ENCODE assay signal across 8 cellular contexts in the genomic region with DNA sequence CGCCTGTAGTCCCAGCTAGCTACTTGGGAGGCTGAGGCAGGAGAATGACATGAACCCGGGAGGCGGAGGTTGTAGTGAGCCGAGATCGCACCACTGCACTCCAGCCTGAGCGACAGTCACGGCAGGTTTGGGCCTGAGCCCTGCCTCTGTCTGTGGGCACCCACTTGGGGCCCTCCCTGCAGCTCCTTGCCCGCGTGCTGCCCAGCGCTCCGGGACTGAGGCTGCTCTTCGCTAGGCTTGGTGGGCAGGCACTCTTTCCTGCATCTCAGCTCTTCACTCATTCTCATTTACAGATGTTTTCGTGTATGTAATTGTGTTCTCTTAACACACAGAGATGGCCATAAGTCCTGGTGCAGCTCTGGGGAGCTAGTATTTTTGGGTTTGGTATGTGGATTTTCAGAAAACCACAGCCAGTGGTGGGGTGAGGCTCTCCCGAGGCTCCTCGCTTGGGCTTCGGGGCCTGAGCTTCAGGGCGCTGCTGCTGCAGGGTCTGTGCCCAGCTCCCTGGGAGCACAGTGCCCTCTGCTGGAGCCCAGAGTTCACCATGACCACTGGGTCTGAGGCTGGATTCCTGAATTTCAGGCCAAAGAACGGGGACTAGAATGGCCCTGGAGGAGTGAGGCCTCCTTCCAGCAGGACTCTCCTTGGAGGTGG. TPM values are rescaled to one million over a fixed set of nuclear protein-coding genes. Genes with fewer than 3 reads are reported as not detected.
A peak's percentile ranks its signal among the peaks of the same experiment; 100 is the strongest.
DNase-seq lines count a peak whose midpoint lies in the region; ATAC-seq and TF ChIP-seq lines count a peak whose summit lies in the region.

No MANE protein-coding gene starts in this region.

- H3K4me3 ChIP-seq in BLaER1, result no peak overlapping the region
- H3K4me3 ChIP-seq in H7 (ENCODE audit: insufficient read depth, low read depth, low read length), result no peak overlapping the region
- H3K4me3 ChIP-seq in neural progenitor cell, result no peak overlapping the region
- H3K4me3 ChIP-seq in subcutaneous abdominal adipose tissue (ENCODE audit: low read depth in 1 of 5, low read length in 5 of 5), result no peak overlapping the region

- peak; percentile 96 for DNase-seq in H7
- peak; percentile 67 for DNase-seq in OCI-M1 (lab: John Stamatoyannopoulos, UW)
- DNase-seq in fibroblast of peridontal ligament (ENCODE audit: extremely low read depth), result peak; percentile 84
- peak; percentile 91 for DNase-seq in neural progenitor cell (ENCODE audit: low spot score)

- H3K9ac ChIP-seq in BLaER1, result peak overlapping the region; percentile 36; the same call in 1 of the 2 replicates
- H3K9ac ChIP-seq in neural progenitor cell, result no peak overlapping the region
- peak overlapping the region in 3 of 5 donors; percentile 41 to 51 (median 49) for H3K9ac ChIP-seq in subcutaneous abdominal adipose tissue (ENCODE audit: low read length in 5 of 5)

- peaks cover 87% of the 10 kb centered on the region for H3K4me1 ChIP-seq in BLaER1
- H3K4me1 ChIP-seq in neural progenitor cell, result no peaks in the 10 kb centered on the region
- H3K4me1 ChIP-seq in subcutaneous abdominal adipose tissue (ENCODE audit: control insufficient read depth in 5 of 5, insufficient read depth in 5 of 5, low read length in 5 of 5), result peaks cover 38 to 88% (median 75%) of the 10 kb centered on the region in 5 donors

- no peak overlapping the region for H2AFZ ChIP-seq in neural progenitor cell (replicated peaks)

- H3K27me3 ChIP-seq in BLaER1, result no peaks in the 10 kb centered on the region
- no peaks in the 10 kb centered on the region for H3K27me3 ChIP-seq in H7 (ENCODE audit: control insufficient read depth, insufficient read depth, low read length)
- H3K27me3 ChIP-seq in neural progenitor cell, result no peaks in the 10 kb centered on the region
- H3K27me3 ChIP-seq in subcutaneous abdominal adipose tissue (ENCODE audit: control insufficient read depth in 5 of 5, insufficient read depth in 4 of 5, low read length in 5 of 5), result no peaks in the 10 kb centered on the region

- H3K36me3 ChIP-seq in BLaER1 (peaks cover 60% of the 10 kb centered on the region), H7 (replicated peaks; ENCODE audit: control insufficient read depth, insufficient read depth, low read length) (peaks cover 29% of the 10 kb centered on the region), neural progenitor cell (no peaks in the 10 kb centered on the region), subcutaneous abdominal adipose tissue (ENCODE audit: control insufficient read depth in 5 of 5, insufficient read depth in 5 of 5, low read length in 5 of 5) (peaks cover 0 to 26% (median 26%) of the 10 kb centered on the region in 5 donors)

- TF ChIP-seq CTCF in neural progenitor cell (IDR thresholded peaks at IDR 0.05), result peak; percentile 93

- H3K27ac Mint-ChIP-seq in activated T-helper 17 cell treated with anti-CD3 and anti-CD28 coated beads, Interleukin-2, amount 50 U/mL, for 72 hours, result peak overlapping the region; percentile 69
- H3K27ac Mint-ChIP-seq in neural progenitor cell, result peak overlapping the region; percentile 27

- H4K20me1 ChIP-seq in BLaER1, result peaks cover 100% of the 10 kb centered on the region
- H4K20me1 ChIP-seq in neural progenitor cell (ENCODE audit: low read depth), result peaks cover 96% of the 10 kb centered on the region

- H3K27ac ChIP-seq in BLaER1 (no peak overlapping the region), neural progenitor cell (no peak overlapping the region), subcutaneous abdominal adipose tissue (ENCODE audit: low read depth, low read length) (peak overlapping the region; percentile 93)

- H3K9me3 ChIP-seq in BLaER1, result no peaks in the 10 kb centered on the region
- H3K9me3 ChIP-seq in neural progenitor cell (ENCODE audit: low read depth), result no peaks in the 10 kb centered on the region
- no peaks in the 10 kb centered on the region for H3K9me3 ChIP-seq in subcutaneous abdominal adipose tissue (ENCODE audit: control insufficient read depth in 5 of 5, low read length in 5 of 5)

- H3K27me3 Mint-ChIP-seq in activated T-helper 17 cell treated with anti-CD3 and anti-CD28 coated beads, Interleukin-2, amount 50 U/mL, for 72 hours, result no peaks in the 10 kb centered on the region
- H3K27me3 Mint-ChIP-seq in neural progenitor cell (ENCODE audit: insufficient read depth, low read depth), result no peaks in the 10 kb centered on the region

- H3K79me2 ChIP-seq in neural progenitor cell (ENCODE audit: low read depth), result peaks cover 48% of the 10 kb centered on the region

- peak; percentile 58 for ATAC-seq in activated T-helper 17 cell treated with anti-CD3 and anti-CD28 coated beads, Interleukin-2, amount 50 U/mL, for 72 hours (replicated peaks)
- no peak for ATAC-seq in HG02938 (IDR thresholded peaks at IDR 0.05; ENCODE audit: unreplicated experiment)

- H3K9me3 Mint-ChIP-seq in activated T-helper 17 cell treated with anti-CD3 and anti-CD28 coated beads, Interleukin-2, amount 50 U/mL, for 72 hours, result no peaks in the 10 kb centered on the region
- no peaks in the 10 kb centered on the region for H3K9me3 Mint-ChIP-seq in neural progenitor cell

- peaks cover 82% of the 10 kb centered on the region for H3K36me3 Mint-ChIP-seq in activated T-helper 17 cell treated with anti-CD3 and anti-CD28 coated beads, Interleukin-2, amount 50 U/mL, for 72 hours (ENCODE audit: low read depth)
- H3K36me3 Mint-ChIP-seq in neural progenitor cell, result peaks cover 14% of the 10 kb centered on the region

- peak overlapping the region; percentile 43 for H3K4me3 Mint-ChIP-seq in activated T-helper 17 cell treated with anti-CD3 and anti-CD28 coated beads, Interleukin-2, amount 50 U/mL, for 72 hours
- no peak overlapping the region for H3K4me3 Mint-ChIP-seq in neural progenitor cell

- peaks cover 52% of the 10 kb centered on the region for H3K4me1 Mint-ChIP-seq in activated T-helper 17 cell treated with anti-CD3 and anti-CD28 coated beads, Interleukin-2, amount 50 U/mL, for 72 hours
- H3K4me1 Mint-ChIP-seq in neural progenitor cell, result peaks cover 21% of the 10 kb centered on the region

- H3K4me2 ChIP-seq in BLaER1 (peak overlapping the region; percentile 86), neural progenitor cell (no peak overlapping the region)

- peaks cover 11% of the 10 kb centered on the region for H3F3A ChIP-seq in neural progenitor cell (ENCODE audit: low read depth)

RNA-seq across cellular contexts. Expression of a gene that starts 15.2 kb away (rescaled TPM):
- 92.6 and 95.8 TPM in 2 replicates for total RNA-seq in H7 (2014; rRNA removed; shearing (Covaris generic))
- total RNA-seq in activated T-helper 17 cell treated with anti-CD3 and anti-CD28 coated beads, Interleukin-2, amount 50 U/mL, for 72 hours, result 10 to 100 TPM; 64.9 to 90.1 TPM
- total RNA-seq in neural progenitor cell (ENCODE audit: low replicate concordance), result 65.2 and 69.8 TPM in 2 replicates

RNA-seq across cellular contexts. Expression of a gene that starts 49.0 kb away (rescaled TPM):
- total RNA-seq in H7 (2014; rRNA removed; shearing (Covaris generic)), result 7.8 and 8.5 TPM in 2 replicates
- total RNA-seq in activated T-helper 17 cell treated with anti-CD3 and anti-CD28 coated beads, Interleukin-2, amount 50 U/mL, for 72 hours, result not detected
- 1.9 and 7.6 TPM in 2 replicates for total RNA-seq in neural progenitor cell (ENCODE audit: low replicate concordance)

RNA-seq across cellular contexts. Expression of a gene that starts 55.9 kb away (rescaled TPM):
- total RNA-seq in H7 (2014; rRNA removed; shearing (Covaris generic)), result not detected in 2 replicates
- total RNA-seq in activated T-helper 17 cell treated with anti-CD3 and anti-CD28 coated beads, Interleukin-2, amount 50 U/mL, for 72 hours, result not detected
- total RNA-seq in neural progenitor cell (ENCODE audit: low replicate concordance), result not detected in 2 replicates
